ENCODE assay signal across 13 cellular contexts in the genomic region with DNA sequence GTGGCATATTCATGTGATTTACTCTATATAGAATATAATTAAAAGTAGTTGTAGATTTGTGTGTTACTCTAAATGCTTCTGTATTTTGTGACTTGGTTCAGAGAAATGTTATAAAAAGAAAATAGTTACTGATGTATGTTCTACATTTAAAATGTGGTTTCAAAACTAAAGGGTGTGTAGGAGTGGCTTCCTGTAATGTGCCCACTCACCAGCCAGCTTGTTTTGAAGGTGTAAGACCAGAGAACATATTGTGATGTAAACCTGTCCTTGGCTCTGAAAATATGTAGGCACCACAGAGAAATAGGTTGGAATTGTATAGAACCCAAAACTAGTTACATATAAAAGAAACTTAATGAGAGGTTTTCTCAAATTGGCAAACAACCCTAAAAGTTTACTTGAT. TPM values are rescaled to one million over a fixed set of nuclear protein-coding genes. Genes with fewer than 3 reads are reported as not detected.
A peak's percentile ranks its signal among the peaks of the same experiment; 100 is the strongest.
DNase-seq lines count a peak whose midpoint lies in the region; ATAC-seq and TF ChIP-seq lines count a peak whose summit lies in the region.
"Had no signal": no experiment of that assay in that cellular context is flagged by ENCODE, and none has a peak within 500 bp of the region (broad histone marks: within the 10 kb centered on the region; RNA-seq: fewer than 3 reads in every experiment).

No MANE protein-coding gene starts in this region.

- no peak overlapping the region for H3K9ac ChIP-seq in mesenchymal stem cell (ENCODE audit: low read length)

- CTCF ChIA-PET in T-cell (lab: Charles Lee), result interaction anchor here (0.6 to 3.0 kb wide), 7 partner anchors 10 to 284 kb away, joined by 3 to 27 read pairs (median 4); no protein-coding TSS in a partner anchor

- TF ChIP-seq EP300 in tibial nerve (IDR thresholded peaks at IDR 0.05), result no peak

- no peak overlapping the region for H3K4ac ChIP-seq in mesenchymal stem cell (ENCODE audit: low read depth in 1 of 2, low read length in 2 of 2)

- no peak overlapping the region for H2BK15ac ChIP-seq in mesenchymal stem cell (ENCODE audit: low read depth, poor library complexity, severe bottlenecking)

- H3K18ac ChIP-seq in mesenchymal stem cell (ENCODE audit: low read depth in 1 of 2, low read length in 2 of 2), result no peak overlapping the region

- no peak overlapping the region for H2AFZ ChIP-seq in mesenchymal stem cell (ENCODE audit: low read depth, low read length)

- ATAC-seq in GM21576 (IDR thresholded peaks at IDR 0.05; ENCODE audit: unreplicated experiment), result peak; percentile 74
- peak; percentile 71 to 90 (median 81) for ATAC-seq in T-cell (replicated peaks in 1 of 4)
- ATAC-seq in stimulated activated effector memory CD8-positive, alpha-beta T cell treated with anti-CD3 and anti-CD28 coated beads, Interleukin-12 subunit alpha, Interleukin-12 subunit beta, amount 100 ng/mL, for 72 hours, result peak; percentile 73
- ATAC-seq: Panc1 had no signal

- POLR2A ChIA-PET in T-cell (lab: Charles Lee), result no interaction called here

- no peak overlapping the region for H3K4me2 ChIP-seq in mesenchymal stem cell (ENCODE audit: low read length, poor library complexity, severe bottlenecking)

- H3K27me3 ChIP-seq in mesenchymal stem cell (ENCODE audit: control insufficient read depth in 1 of 2, insufficient read depth in 1 of 2, low read length in 2 of 2) (no peaks in the 10 kb centered on the region), tibial nerve (no peaks in the 10 kb centered on the region)

- H3K36me3 Mint-ChIP-seq in T-cell, result peaks cover under 1% of the 10 kb centered on the region
- H3K36me3 Mint-ChIP-seq in stimulated activated effector memory CD8-positive, alpha-beta T cell treated with anti-CD3 and anti-CD28 coated beads, Interleukin-12 subunit alpha, Interleukin-12 subunit beta, amount 100 ng/mL, for 72 hours, result no peaks in the 10 kb centered on the region

- H3K4me1 Mint-ChIP-seq in T-cell, result peaks cover 32 to 39% (median 36%) of the 10 kb centered on the region in 3 donors
- H3K4me1 Mint-ChIP-seq in stimulated activated effector memory CD8-positive, alpha-beta T cell treated with anti-CD3 and anti-CD28 coated beads, Interleukin-12 subunit alpha, Interleukin-12 subunit beta, amount 100 ng/mL, for 72 hours, result peaks cover 23% of the 10 kb centered on the region

- H4K8ac ChIP-seq in mesenchymal stem cell (ENCODE audit: low read length), result no peak overlapping the region

- peak overlapping the region in 2 of 3 donors; percentile 21 to 50 for H3K4me3 Mint-ChIP-seq in T-cell
- no peak overlapping the region for H3K4me3 Mint-ChIP-seq in stimulated activated effector memory CD8-positive, alpha-beta T cell treated with anti-CD3 and anti-CD28 coated beads, Interleukin-12 subunit alpha, Interleukin-12 subunit beta, amount 100 ng/mL, for 72 hours

- no peaks in the 10 kb centered on the region for H3K27me3 Mint-ChIP-seq in T-cell

- H3K9me3 ChIP-seq in mesenchymal stem cell (ENCODE audit: control insufficient read depth, low read length) (no peaks in the 10 kb centered on the region), tibial nerve (no peaks in the 10 kb centered on the region)

- H2BK5ac ChIP-seq in mesenchymal stem cell (ENCODE audit: low read depth, low read length, poor library complexity, severe bottlenecking), result no peak overlapping the region

- H3K27ac ChIP-seq in mesenchymal stem cell (ENCODE audit: low read length, poor library complexity, severe bottlenecking), result no peak overlapping the region
- H3K27ac ChIP-seq in tibial nerve, result no peak overlapping the region

- no peak overlapping the region for H2AK5ac ChIP-seq in mesenchymal stem cell (ENCODE audit: low read length, severe bottlenecking)

- H3K4me3 ChIP-seq in mesenchymal stem cell (ENCODE audit: insufficient read depth in 1 of 2, low read depth in 1 of 2, low read length in 2 of 2) (no peak overlapping the region), tibial nerve (no peak overlapping the region)
- H3K4me3 ChIP-seq: lung had no signal

- DNase-seq in activated CD8-positive, alpha-beta memory T cell treated with anti-CD3 and anti-CD28 coated beads, Interleukin-2, amount 50 U/mL, for 4 hours, result peak; percentile 17
- no peak for DNase-seq in activated CD8-positive, alpha-beta memory T cell treated with anti-CD3 and anti-CD28 coated beads for 24 hours
- DNase-seq in T-cell (peak in 19 of 34 experiments; percentile 0 to 52 (median 6)), mesenchymal stem cell (no peak), NCI-H1436 (lab: John Stamatoyannopoulos, UW) (no peak), tibial nerve (ENCODE audit: low spot score in 2 of 2) (no peak)
- no peak for DNase-seq in stimulated activated effector memory CD8-positive, alpha-beta T cell treated with anti-CD3 and anti-CD28 coated beads, Interleukin-12 subunit alpha, Interleukin-12 subunit beta, amount 100 ng/mL, for 72 hours (ENCODE audit: low spot score in 2 of 2)
- DNase-seq: DMS79, NCI-H1048, SW 1271 had no signal

- no peak for TF ChIP-seq CTCF in tibial nerve (IDR thresholded peaks at IDR 0.05)

- TF ChIP-seq POLR2A in tibial nerve (IDR thresholded peaks at IDR 0.05), result no peak

- H3K27ac Mint-ChIP-seq in T-cell, result peak overlapping the region; percentile 89 to 98
- H3K27ac Mint-ChIP-seq in stimulated activated effector memory CD8-positive, alpha-beta T cell treated with anti-CD3 and anti-CD28 coated beads, Interleukin-12 subunit alpha, Interleukin-12 subunit beta, amount 100 ng/mL, for 72 hours, result peak overlapping the region; percentile 71

- H3K36me3 ChIP-seq in mesenchymal stem cell (ENCODE audit: control insufficient read depth in 1 of 2, insufficient read depth in 2 of 2, low read depth in 1 of 2, low read length in 2 of 2), result no peaks in the 10 kb centered on the region
- no peaks in the 10 kb centered on the region for H3K36me3 ChIP-seq in tibial nerve

- no peak overlapping the region for H2BK120ac ChIP-seq in mesenchymal stem cell (ENCODE audit: low read depth, low read length)

- H4K91ac ChIP-seq in mesenchymal stem cell (ENCODE audit: low read length), result no peak overlapping the region

- H3K4me1 ChIP-seq in mesenchymal stem cell (ENCODE audit: control insufficient read depth, insufficient read depth, low read depth, low read length) (no peaks in the 10 kb centered on the region), tibial nerve (no peaks in the 10 kb centered on the region)

- H2BK12ac ChIP-seq in mesenchymal stem cell (ENCODE audit: low read length in 2 of 2), result no peak overlapping the region

- H3K9me3 Mint-ChIP-seq in T-cell, result peaks cover 0 to 4% (median under 1%) of the 10 kb centered on the region in 3 donors
- peaks cover under 1% of the 10 kb centered on the region for H3K9me3 Mint-ChIP-seq in stimulated activated effector memory CD8-positive, alpha-beta T cell treated with anti-CD3 and anti-CD28 coated beads, Interleukin-12 subunit alpha, Interleukin-12 subunit beta, amount 100 ng/mL, for 72 hours

- no peak overlapping the region for H3K14ac ChIP-seq in mesenchymal stem cell (ENCODE audit: low read length in 2 of 2)

- H3K23ac ChIP-seq in mesenchymal stem cell (ENCODE audit: low read length in 2 of 2), result no peak overlapping the region

- no peaks in the 10 kb centered on the region for H3K79me1 ChIP-seq in mesenchymal stem cell (replicated peaks; ENCODE audit: low read length, poor library complexity, severe bottlenecking)

RNA-seq across cellular contexts. Expression of a gene that starts 51.2 kb away (rescaled TPM):
- 100 to 1,000 TPM; 107 to 219 (median 127) TPM for total RNA-seq in T-cell
- polyA plus RNA-seq in mesenchymal stem cell (2013, experiment 1 of 2), result 32.4 TPM
- 32.1 TPM for polyA plus RNA-seq in mesenchymal stem cell (2013, experiment 2 of 2)
- 100 to 1,000 TPM in 1 of 4 donors, 10 to 100 TPM in 3; 58.2 to 121 (median 76.1) TPM for total RNA-seq in tibial nerve

Comparison
In these comparisons a context has a peak if more than half of its experiments do, and no peak if none do; other contexts are left out.
1. DNase-seq: peak in activated CD8-positive, alpha-beta memory T cell treated with anti-CD3 and anti-CD28 coated beads, Interleukin-2, amount 50 U/mL, for 4 hours (single experiment) and T-cell (19 of 34); none in activated CD8-positive, alpha-beta memory T cell treated with anti-CD3 and anti-CD28 coated beads for 24 hours (single experiment), stimulated activated effector memory CD8-positive, alpha-beta T cell treated with anti-CD3 and anti-CD28 coated beads, Interleukin-12 subunit alpha, Interleukin-12 subunit beta, amount 100 ng/mL, for 72 hours (0 of 2), mesenchymal stem cell (single experiment), NCI-H1436 (single experiment) and tibial nerve (0 of 2).
2. Peak in every context shown above with its lines, with median percentiles within 50 percentile points of each other: ATAC-seq.